Comparison of ENCODE assay signal across 19 cellular contexts in genomic region chr13:40077396-40078027, GRCh38.
"Had no signal": no experiment of that assay in that cellular context is flagged by ENCODE, and none has a peak within 500 bp of the region (broad histone marks: within the 10 kb centered on the region; RNA-seq: fewer than 3 reads in every experiment).

No MANE protein-coding gene starts in this region.

- H3K9me3 ChIP-seq: pancreas, transverse colon, vagina had no signal

- H3K27ac ChIP-seq: pancreas, transverse colon, vagina had no signal

- H3K27me3 Mint-ChIP-seq: activated B cell treated with CpG ODN at 0.5 μM for 24 hours; activated CD4-positive, alpha-beta T cell treated with anti-CD3 and anti-CD28 coated beads for 36 hours; activated naive CD8-positive, alpha-beta T cell treated with anti-CD3 and anti-CD28 coated beads, Interleukin-2, amount 50 U/mL, for 24 hours; stimulated activated naive B cell treated with anti-CD40 and anti-IgM and Interleukin-4, amounts not matched to agents 10 μg/mL and 1 μg/mL and 100 μg/mL, for 72 hours; T-helper 17 cell had no signal

- H3K4me1 Mint-ChIP-seq: nephron progenitor cell had no signal

- H3K9me3 Mint-ChIP-seq: activated B cell treated with CpG ODN at 0.5 μM for 24 hours; activated naive CD4-positive, alpha-beta T cell treated with anti-CD3 and anti-CD28 coated beads for 36 hours; activated naive CD8-positive, alpha-beta T cell treated with anti-CD3 and anti-CD28 coated beads, Interleukin-2, amount 50 U/mL, for 24 hours; stimulated activated naive B cell treated with anti-CD40 and anti-IgM and Interleukin-4, amounts not matched to agents 10 μg/mL and 1 μg/mL and 100 μg/mL, for 72 hours had no signal

- H3K27me3 ChIP-seq: pancreas, transverse colon, vagina had no signal

- DNase-seq: activated B cell treated with CpG ODN at 0.5 μM for 24 hours; activated CD4-positive, alpha-beta T cell treated with anti-CD3 and anti-CD28 coated beads for 36 hours; activated CD4-positive, alpha-beta T cell treated with anti-CD3 and anti-CD28 coated beads, Interleukin-2, amount 50 U/mL, for 48 hours; activated effector memory CD4-positive, alpha-beta T cell treated with Interleukin-2 at 50 U/mL for 16 hours; activated naive CD4-positive, alpha-beta T cell treated with anti-CD3 and anti-CD28 coated beads for 36 hours; activated naive CD8-positive, alpha-beta T cell treated with anti-CD3 and anti-CD28 coated beads, Interleukin-2, amount 50 U/mL, for 24 hours; activated T-cell treated with anti-CD3 and anti-CD28 coated beads, Interleukin-2, amount 50 U/mL, for 72 hours; erythroblast; foreskin melanocyte; left ventricle myocardium superior; nephron progenitor cell; pancreas; small intestine; stimulated activated CD8-positive, alpha-beta memory T cell treated with anti-CD3 and anti-CD28 coated beads, Interleukin-4, amount 100 ng/mL, for 48 hours; stimulated activated naive B cell treated with anti-CD40 and anti-IgM and Interleukin-4, amounts not matched to agents 10 μg/mL and 1 μg/mL and 100 μg/mL, for 72 hours; T-helper 17 cell; transverse colon had no signal

- H3K36me3 ChIP-seq: pancreas, transverse colon, vagina had no signal

- H3K27ac Mint-ChIP-seq: activated B cell treated with CpG ODN at 0.5 μM for 24 hours; activated CD4-positive, alpha-beta T cell treated with anti-CD3 and anti-CD28 coated beads for 36 hours; activated naive CD4-positive, alpha-beta T cell treated with anti-CD3 and anti-CD28 coated beads for 36 hours; activated naive CD8-positive, alpha-beta T cell treated with anti-CD3 and anti-CD28 coated beads, Interleukin-2, amount 50 U/mL, for 24 hours; activated T-cell treated with anti-CD3 and anti-CD28 coated beads, Interleukin-2, amount 50 U/mL, for 72 hours; nephron progenitor cell; stimulated activated naive B cell treated with anti-CD40 and anti-IgM and Interleukin-4, amounts not matched to agents 10 μg/mL and 1 μg/mL and 100 μg/mL, for 72 hours; T-helper 17 cell had no signal

- H3K4me3 ChIP-seq: pancreas, transverse colon, vagina had no signal

- ATAC-seq: activated CD4-positive, alpha-beta T cell treated with anti-CD3 and anti-CD28 coated beads for 36 hours; activated naive CD8-positive, alpha-beta T cell treated with anti-CD3 and anti-CD28 coated beads, Interleukin-2, amount 50 U/mL, for 24 hours; activated T-cell treated with anti-CD3 and anti-CD28 coated beads, Interleukin-2, amount 50 U/mL, for 72 hours; left ventricle myocardium superior; pancreas; sciatic nerve; stimulated activated naive B cell treated with anti-CD40 and anti-IgM and Interleukin-4, amounts not matched to agents 10 μg/mL and 1 μg/mL and 100 μg/mL, for 72 hours; T-helper 17 cell had no signal

- H3K4me1 ChIP-seq: pancreas, transverse colon, vagina had no signal

- H3K4me3 Mint-ChIP-seq: activated B cell treated with CpG ODN at 0.5 μM for 24 hours; activated CD4-positive, alpha-beta T cell treated with anti-CD3 and anti-CD28 coated beads for 36 hours; activated naive CD4-positive, alpha-beta T cell treated with anti-CD3 and anti-CD28 coated beads for 36 hours; activated naive CD8-positive, alpha-beta T cell treated with anti-CD3 and anti-CD28 coated beads, Interleukin-2, amount 50 U/mL, for 24 hours; activated T-cell treated with anti-CD3 and anti-CD28 coated beads, Interleukin-2, amount 50 U/mL, for 72 hours; nephron progenitor cell; stimulated activated naive B cell treated with anti-CD40 and anti-IgM and Interleukin-4, amounts not matched to agents 10 μg/mL and 1 μg/mL and 100 μg/mL, for 72 hours; T-helper 17 cell had no signal
